Comparison of ENCODE assay signal across 8 cellular contexts in the genomic region with DNA sequence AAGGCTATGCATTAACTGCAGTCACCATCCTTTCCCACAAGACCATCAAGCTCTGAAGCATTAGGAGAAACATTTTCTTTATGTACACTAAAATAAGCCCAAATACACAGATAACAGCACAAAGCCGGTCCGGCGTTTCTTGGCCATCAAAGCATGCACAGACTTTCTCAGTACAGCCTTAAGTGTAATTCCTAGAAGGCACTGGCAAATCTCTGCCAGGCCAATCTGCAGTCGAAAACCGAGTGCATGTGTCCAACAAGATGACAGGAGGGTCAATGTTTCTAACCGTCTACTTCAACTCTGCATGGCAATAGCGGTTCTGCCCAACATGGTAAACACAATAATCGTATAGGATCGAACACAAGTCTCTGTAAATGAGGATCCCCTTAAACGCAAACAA.
A peak's percentile ranks its signal among the peaks of the same experiment; 100 is the strongest.
DNase-seq lines count a peak whose midpoint lies in the region; ATAC-seq and TF ChIP-seq lines count a peak whose summit lies in the region.

No MANE protein-coding gene starts in this region.

- no peaks in the 10 kb centered on the region for H3F3A ChIP-seq in SU-DHL-6 (ENCODE audit: insufficient read depth)

- no peaks in the 10 kb centered on the region for H3K79me2 ChIP-seq in SU-DHL-6 (ENCODE audit: insufficient read depth, low read length)

- H3K4me2 ChIP-seq in SU-DHL-6 (ENCODE audit: low read depth, low read length, poor library complexity, severe bottlenecking): peak overlapping the region; percentile 75

- H3K36me3 ChIP-seq in SU-DHL-6 (ENCODE audit: low read length): no peaks in the 10 kb centered on the region

- TF ChIP-seq CTCF in SU-DHL-6 (IDR thresholded peaks at IDR 0.05; ENCODE audit: insufficient read depth, low read length, poor library complexity, severe bottlenecking): no peak

- peak; percentile 17 to 55 (median 44) for DNase-seq in NCI-H1417 (lab: John Stamatoyannopoulos, UW)
- no peak for DNase-seq in NCI-H1417 treated with DMSO at 0.1 percent for 48 hours (lab: John Stamatoyannopoulos, UW)
- DNase-seq in fibroblast of peridontal ligament (ENCODE audit: extremely low read depth): peak; percentile 36
- DNase-seq in pons (ENCODE audit: low spot score): peak; percentile 52
- no peak for DNase-seq in SW 1271 (lab: John Stamatoyannopoulos, UW)
- no peak for DNase-seq in dedifferentiated amniotic fluid mesenchymal stem cell (ENCODE audit: extremely low spot score)

- ATAC-seq in HG03571 (IDR thresholded peaks at IDR 0.05; ENCODE audit: unreplicated experiment): no peak

- peak overlapping the region; percentile 88 for H3K4me3 ChIP-seq in SU-DHL-6 (ENCODE audit: insufficient read depth, low read length, poor library complexity, severe bottlenecking)

- peak overlapping the region; percentile 88 for H3K9ac ChIP-seq in SU-DHL-6 (ENCODE audit: low read length)

- no peak overlapping the region for H3K27ac ChIP-seq in SU-DHL-6 (ENCODE audit: low read depth, low read length)

- peaks cover 9% of the 10 kb centered on the region; the same call in 1 of the 2 replicates for H4K20me1 ChIP-seq in SU-DHL-6 (ENCODE audit: low read depth, low read length)

- H2AFZ ChIP-seq in SU-DHL-6 (ENCODE audit: low read depth, low read length, severe bottlenecking): no peak overlapping the region

- H3K27me3 ChIP-seq in SU-DHL-6 (ENCODE audit: low read length): no peaks in the 10 kb centered on the region

- no peaks in the 10 kb centered on the region for H3K9me3 ChIP-seq in SU-DHL-6 (ENCODE audit: insufficient read depth, low read length)

- no peaks in the 10 kb centered on the region for H3K9me2 ChIP-seq in SU-DHL-6 (replicated peaks; ENCODE audit: insufficient read depth, low read length)

Comparison
In these comparisons a context has a peak if more than half of its experiments do, and no peak if none do; other contexts are left out.
1. DNase-seq: peak in NCI-H1417 (3 of 3), fibroblast of peridontal ligament (single experiment) and pons (single experiment); none in NCI-H1417 treated with DMSO at 0.1 percent for 48 hours (single experiment), SW 1271 (0 of 2) and dedifferentiated amniotic fluid mesenchymal stem cell (single experiment).